ENCODE assay signal across 35 cellular contexts in genomic region chr6:53451165-53451564, GRCh38.
"Had no signal": no experiment of that assay in that cellular context is flagged by ENCODE, and none has a peak within 500 bp of the region (broad histone marks: within the 10 kb centered on the region; RNA-seq: fewer than 3 reads in every experiment).

No MANE protein-coding gene starts in this region.

- H3K27me3 ChIP-seq: MG63 had no signal

- H3K36me3 ChIP-seq: MG63 had no signal

- DNase-seq: Karpas-422, Kasumi-1, MG63, MM.1S, MV-4-11, NCI-H1048, NCI-H1092, NCI-H1092 treated with DMSO at 0.1 percent for 48 hours, NCI-H1105, NCI-H1105 treated with DMSO at 0.1 percent for 48 hours, NCI-H1417, NCI-H1417 treated with DMSO at 0.1 percent for 48 hours, NCI-H1436, NCI-H1436 treated with DMSO at 0.1 percent for 48 hours, NCI-H146, NCI-H1694, NCI-H1694 treated with DMSO at 0.1 percent for 48 hours, NCI-H187, NCI-H187 treated with DMSO at 0.1 percent for 48 hours, NCI-H1930, NCI-H2029, NCI-H2029 treated with DMSO at 0.1 percent for 48 hours, NCI-H2081, NCI-H2081 treated with DMSO at 0.1 percent for 48 hours, NCI-H2107, NCI-H2171, NCI-H2171 treated with DMSO at 0.1 percent for 48 hours, NCI-H2227 treated with DMSO at 0.1 percent for 48 hours, NCI-H226, NCI-H345, NCI-H446, NCI-H446 treated with DMSO at 0.1 percent for 48 hours, NCI-H510A, NCI-H510A treated with DMSO at 0.1 percent for 48 hours, NCI-H524 had no signal

- H3K4me3 ChIP-seq: MG63 had no signal

- H3K9me3 ChIP-seq: MG63 had no signal
